ENCODE assay signal across 22 cellular contexts in genomic region chr22:46812034-46812605, GRCh38. TPM values are rescaled to one million over a fixed set of nuclear protein-coding genes. Genes with fewer than 3 reads are reported as not detected.
A peak's percentile ranks its signal among the peaks of the same experiment; 100 is the strongest.
DNase-seq lines count a peak whose midpoint lies in the region; ATAC-seq and TF ChIP-seq lines count a peak whose summit lies in the region.
"Had no signal": no experiment of that assay in that cellular context is flagged by ENCODE, and none has a peak within 500 bp of the region (broad histone marks: within the 10 kb centered on the region; RNA-seq: fewer than 3 reads in every experiment).

No MANE protein-coding gene starts in this region.

- no peak for ATAC-seq in GM19455 (IDR thresholded peaks at IDR 0.05; ENCODE audit: unreplicated experiment)
- ATAC-seq: CD8-positive, alpha-beta T cell; GM12878; PC-3 had no signal

- no peak overlapping the region for H4K5ac ChIP-seq in H9 (ENCODE audit: insufficient read length, low read depth, low read length)

- H3K9me3 ChIP-seq in H9 (ENCODE audit: control insufficient read depth, low read depth, low read length) = no peaks in the 10 kb centered on the region
- no peaks in the 10 kb centered on the region for H3K9me3 ChIP-seq in spleen

- H3K4me1 Mint-ChIP-seq in H9 = peaks cover 11 to 17% of the 10 kb centered on the region in 2 experiments
- H3K4me1 Mint-ChIP-seq in chondrocyte (ENCODE audit: low read depth) = peaks cover 38% of the 10 kb centered on the region
- peaks cover 51% of the 10 kb centered on the region for H3K4me1 Mint-ChIP-seq in nephron progenitor cell

- H3K4me3 ChIP-seq in spleen = no peak overlapping the region
- H3K4me3 ChIP-seq: BLaER1, GM12878 had no signal

- no peak overlapping the region for H3K18ac ChIP-seq in H9 (ENCODE audit: insufficient read length, low read depth, low read length)

- no peak overlapping the region for H4K91ac ChIP-seq in H9 (ENCODE audit: insufficient read length, low read depth, low read length)

- H3K14ac ChIP-seq in H9 (ENCODE audit: insufficient read depth, low read length) = no peak overlapping the region

- H2AFZ ChIP-seq in H9 (ENCODE audit: low read length) = no peak overlapping the region

- H2BK15ac ChIP-seq in H9 (ENCODE audit: low read depth, low read length) = peak overlapping the region; percentile 28; the same call in 1 of the 2 replicates

- peaks cover 0 to 99% (median 24%) of the 10 kb centered on the region in 6 donors for H3K36me3 ChIP-seq in spleen

- H3K79me1 ChIP-seq in H9 (ENCODE audit: insufficient read depth, low read depth, low read length, poor library complexity, severe bottlenecking) = no peaks in the 10 kb centered on the region

- H3K36me3 Mint-ChIP-seq in H9 (ENCODE audit: insufficient read depth in 1 of 3, low read depth in 3 of 3) (peaks cover 3 to 10% (median 9%) of the 10 kb centered on the region in 3 experiments; a peak in 6 of 7 replicates), chondrocyte (ENCODE audit: low read depth) (peaks cover 4% of the 10 kb centered on the region), nephron progenitor cell (ENCODE audit: low read depth) (peaks cover 42% of the 10 kb centered on the region)

- H3K56ac ChIP-seq in H9 (ENCODE audit: insufficient read length, low read depth, low read length) = no peak overlapping the region

- H2BK5ac ChIP-seq in H9 (ENCODE audit: insufficient read length, low read length) = no peak overlapping the region

- H3K4ac ChIP-seq in H9 (ENCODE audit: low read depth, low read length) = no peak overlapping the region

- H3K27me3 ChIP-seq in H9 (ENCODE audit: insufficient read depth, low read length) = no peaks in the 10 kb centered on the region
- no peaks in the 10 kb centered on the region for H3K27me3 ChIP-seq in spleen (replicated peaks in 1 of 7)
- H3K27me3 ChIP-seq: BLaER1 had no signal

- peaks cover 3% of the 10 kb centered on the region for H4K20me1 ChIP-seq in H9 (ENCODE audit: control insufficient read depth, insufficient read depth, insufficient read length)

- H3K4me1 ChIP-seq in H9 (ENCODE audit: insufficient read depth, low read length) (no peaks in the 10 kb centered on the region), spleen (peaks cover 0 to 42% (median 7%) of the 10 kb centered on the region in 6 donors)

- H2AK5ac ChIP-seq in H9 (ENCODE audit: insufficient read length, low read length) = no peak overlapping the region

- TF ChIP-seq CTCF in H9 (conservative IDR thresholded peaks at IDR 0.05) (no peak), chondrocyte (IDR thresholded peaks at IDR 0.05) (no peak), nephron progenitor cell (IDR thresholded peaks at IDR 0.05) (no peak), spleen (IDR thresholded peaks at IDR 0.05 in 8 of 11, conservative IDR thresholded peaks at IDR 0.05 in 3 of 11) (no peak)

- H3K9ac ChIP-seq in H9 (ENCODE audit: extremely low read depth, insufficient read length, low read length) = no peak overlapping the region
- H3K9ac ChIP-seq: BLaER1, KMS-11 had no signal

- H3K9me3 Mint-ChIP-seq in H9 (no peaks in the 10 kb centered on the region), chondrocyte (ENCODE audit: low read depth) (peaks cover 4% of the 10 kb centered on the region), nephron progenitor cell (no peaks in the 10 kb centered on the region)
- H3K9me3 Mint-ChIP-seq: CD8-positive, alpha-beta T cell; HFFc6 had no signal

- no peak overlapping the region for H3K27ac ChIP-seq in H9 (ENCODE audit: insufficient read length, low read depth, low read length)
- H3K27ac ChIP-seq in spleen = no peak overlapping the region
- H3K27ac ChIP-seq: BLaER1, KMS-11 had no signal

- intact Hi-C loops in spleen (cut with DNase I; ENCODE audit: low total_unique reads) = no loop called here

- no peak overlapping the region for H4K8ac ChIP-seq in H9 (replicated peaks; ENCODE audit: insufficient read length, low read depth, low read length)

- H3K27me3 Mint-ChIP-seq in H9 (ENCODE audit: low read depth) (no peaks in the 10 kb centered on the region), chondrocyte (ENCODE audit: low read depth) (no peaks in the 10 kb centered on the region), nephron progenitor cell (ENCODE audit: low read depth, poor library complexity) (no peaks in the 10 kb centered on the region)

- no peak overlapping the region for H2BK12ac ChIP-seq in H9 (ENCODE audit: insufficient read length, low read depth, low read length)

- no peak overlapping the region for H3K4me3 Mint-ChIP-seq in H9
- H3K4me3 Mint-ChIP-seq in chondrocyte (ENCODE audit: unreplicated experiment) = no peak overlapping the region
- peak overlapping the region; percentile 54 for H3K4me3 Mint-ChIP-seq in nephron progenitor cell
- H3K4me3 Mint-ChIP-seq: CD8-positive, alpha-beta T cell; HFFc6 had no signal

- DNase-seq in H9 (no peak), chondrocyte (ENCODE audit: low spot score) (peak; percentile 59), nephron progenitor cell (no peak), spleen (peak; percentile 48), A172 (ENCODE audit: low spot score) (no peak), NCI-H774 (lab: John Stamatoyannopoulos, UW) (no peak)
- no peak for DNase-seq in effector CD4-positive, alpha-beta T cell
- DNase-seq: Calu3; CD8-positive, alpha-beta T cell; GF-D8; HFFc6; NCI-H1417 treated with DMSO at 0.1 percent for 48 hours; NCI-H2029; NCI-H345; NCI-H524 treated with DMSO at 0.1 percent for 48 hours; PC-3; RPMI8226; SIG-M5 had no signal

- H2BK20ac ChIP-seq in H9 (ENCODE audit: low read depth, low read length, poor library complexity, severe bottlenecking) = no peak overlapping the region

- no peak overlapping the region for H3K4me2 ChIP-seq in H9 (ENCODE audit: insufficient read depth, insufficient read length, low read length)
- H3K4me2 ChIP-seq: BLaER1, KMS-11 had no signal

- peak overlapping the region in 1 of 3 experiments; percentile 56; a peak in 1 of 7 replicates for H3K27ac Mint-ChIP-seq in H9
- no peak overlapping the region for H3K27ac Mint-ChIP-seq in chondrocyte (ENCODE audit: unreplicated experiment)
- peak overlapping the region; percentile 86 for H3K27ac Mint-ChIP-seq in nephron progenitor cell
- H3K27ac Mint-ChIP-seq: CD8-positive, alpha-beta T cell; HFFc6 had no signal

- no CpG with 5 or more reads among the region's 10 CpGs for WGBS in H9 (ENCODE audit: extremely low coverage, insufficient read length, low lambda C conversion rate)
- WGBS in spleen, 5 donors = 84 to 100% (median 89%) methylated on average over 3 to 10 of the region's 10 CpGs

- H3K23me2 ChIP-seq in H9 (ENCODE audit: insufficient read length, low read depth, low read length, poor library complexity, severe bottlenecking) = no peaks in the 10 kb centered on the region

- H2BK120ac ChIP-seq in H9 (ENCODE audit: low read depth, low read length, poor library complexity, severe bottlenecking) = no peak overlapping the region

- no peak overlapping the region for H3T11ph ChIP-seq in H9 (ENCODE audit: low read length)

- no peak overlapping the region for H3K23ac ChIP-seq in H9 (ENCODE audit: insufficient read length, low read depth, low read length)

- TF ChIP-seq POLR2A in spleen (IDR thresholded peaks at IDR 0.05) = no peak

- H3K79me2 ChIP-seq in H9 (ENCODE audit: insufficient read depth, low read length) = no peaks in the 10 kb centered on the region; the same call in 1 of the 2 replicates

RNA-seq across cellular contexts. Expression of gene TBC1D22A, which starts 49.7 kb away (rescaled TPM):
- 19.3 and 20.8 TPM in 2 replicates for total RNA-seq in H9 (2021)
- 18.9 to 21.1 TPM (median 18.9 TPM) in 3 replicates for total RNA-seq in chondrocyte
- total RNA-seq in spleen = 10 to 100 TPM; 40.1 to 66.9 (median 54.8) TPM
- polyA plus RNA-seq in spleen = 10 to 100 TPM; 17.2 to 34.0 (median 25.9) TPM
- total RNA-seq in A172 (2014; rRNA removed; shearing (Covaris generic)) = 7.3 and 7.9 TPM in 2 replicates

Comparison
In these comparisons a context has a peak if more than half of its experiments do, and no peak if none do; other contexts are left out.
1. DNase-seq: peak in chondrocyte (single experiment) and spleen (single experiment); none in H9 (single experiment), nephron progenitor cell (single experiment), effector CD4-positive, alpha-beta T cell (single experiment), A172 (single experiment) and NCI-H774 (single experiment).